8 cellular contexts compared by ENCODE assay signal in the genomic region with DNA sequence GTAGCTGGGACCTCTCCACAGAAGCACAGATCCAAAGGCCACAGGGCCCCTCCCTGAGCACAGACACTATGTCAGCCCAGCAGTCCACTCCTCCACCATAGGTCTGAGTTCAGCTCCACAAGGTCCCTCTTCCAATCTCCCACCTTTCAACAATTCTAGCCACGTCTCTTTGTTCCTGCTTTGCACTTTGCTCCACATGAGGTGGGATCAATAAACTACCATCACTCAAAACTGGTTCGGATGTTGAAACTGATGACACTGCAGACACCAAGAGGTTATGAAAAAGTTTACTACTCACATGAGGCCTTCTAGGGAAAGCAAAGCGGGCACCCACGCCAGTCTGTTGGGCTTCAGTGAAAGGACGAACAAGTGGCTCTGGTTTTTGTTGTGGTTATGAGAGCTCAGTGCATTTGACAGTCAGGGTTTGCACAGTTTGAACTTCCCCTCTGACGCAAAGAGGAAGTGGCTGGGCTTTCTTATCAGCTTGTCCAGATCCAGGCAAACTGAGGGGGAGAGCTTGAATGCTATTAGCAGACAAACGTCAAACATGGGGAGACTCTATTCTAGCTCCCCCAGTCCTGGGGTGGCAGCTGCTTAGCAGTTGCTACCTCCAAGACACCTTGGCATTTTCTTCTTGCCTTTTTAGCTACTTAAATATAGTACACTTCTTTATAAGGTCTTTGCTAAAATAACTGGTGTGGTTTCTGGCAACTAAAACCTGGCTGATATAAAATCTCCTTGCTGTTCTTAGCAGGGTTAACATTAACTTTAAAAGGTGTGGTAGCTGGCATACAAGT. TPM values are rescaled to one million over a fixed set of nuclear protein-coding genes. Genes with fewer than 3 reads are reported as not detected.
A peak's percentile ranks its signal among the peaks of the same experiment; 100 is the strongest.
DNase-seq lines count a peak whose midpoint lies in the region; ATAC-seq and TF ChIP-seq lines count a peak whose summit lies in the region.

No MANE protein-coding gene starts in this region.

- no peak overlapping the region for H3K4me3 ChIP-seq in GM12864 (ENCODE audit: low read depth, low read length)

- H3K27ac Mint-ChIP-seq in immature natural killer cell = peak overlapping the region; percentile 92 to 99 (median 98)

- H3K9me3 Mint-ChIP-seq in immature natural killer cell = no peaks in the 10 kb centered on the region

- H3K27me3 Mint-ChIP-seq in immature natural killer cell (ENCODE audit: low read depth in 3 of 3) = peaks cover 2 to 14% (median 3%) of the 10 kb centered on the region in 3 donors

- DNase-seq in GM12864 (ENCODE audit: low read depth) = peak; percentile 84
- DNase-seq in RPMI8226 = peak; percentile 80
- DNase-seq in activated naive CD4-positive, alpha-beta T cell treated with anti-CD3 and anti-CD28 coated beads, Interleukin-2, amount 50 U/mL, for 16 hours = peak; percentile 49
- DNase-seq in immature natural killer cell = peak; percentile 89 to 90 (median 89)
- DNase-seq in stimulated activated CD4-positive, alpha-beta T cell treated with anti-CD3 and anti-CD28 coated beads, Interleukin-2, amount 100 ng/mL, for 24 hours = peak; percentile 66 to 70
- DNase-seq in iPS-NIHi11 (ENCODE audit: low spot score) = no peak
- DNase-seq in NCI-H2107 (lab: John Stamatoyannopoulos, UW) = no peak

- ATAC-seq in HG02798 (IDR thresholded peaks at IDR 0.05; ENCODE audit: poor library complexity, unreplicated experiment) = peak; percentile 95

- H3K4me3 Mint-ChIP-seq in immature natural killer cell = peak overlapping the region; percentile 77 to 90 (median 83)

- TF ChIP-seq CTCF in GM12864 (IDR thresholded peaks at IDR 0.05; ENCODE audit: low read depth, low read length, missing control alignments) = no peak

- H3K4me1 Mint-ChIP-seq in immature natural killer cell = peaks cover 34 to 40% of the 10 kb centered on the region in 2 donors

- peaks cover 0 to 16% (median 12%) of the 10 kb centered on the region in 3 donors for H3K36me3 Mint-ChIP-seq in immature natural killer cell

RNA-seq across cellular contexts. Expression of gene ZNF445, which starts 37.8 kb away (rescaled TPM):
- 1 to 10 TPM in 2 of 3 donors, under 1 TPM in 1; 0.11 to 4.0 (median 2.0) TPM for polyA plus RNA-seq in immature natural killer cell

Comparison
In these comparisons a context has a peak if more than half of its experiments do, and no peak if none do; other contexts are left out.
1. DNase-seq: peak in GM12864 (single experiment), RPMI8226 (single experiment), activated naive CD4-positive, alpha-beta T cell treated with anti-CD3 and anti-CD28 coated beads, Interleukin-2, amount 50 U/mL, for 16 hours (single experiment), immature natural killer cell (3 of 3) and stimulated activated CD4-positive, alpha-beta T cell treated with anti-CD3 and anti-CD28 coated beads, Interleukin-2, amount 100 ng/mL, for 24 hours (2 of 2); none in iPS-NIHi11 (single experiment) and NCI-H2107 (single experiment).